Comparison of ENCODE assay signal across 16 cellular contexts in genomic region chr19:1128111-1128510, GRCh38. TPM values are rescaled to one million over a fixed set of nuclear protein-coding genes. Genes with fewer than 3 reads are reported as not detected.
DNase-seq lines count a peak whose midpoint lies in the region; ATAC-seq and TF ChIP-seq lines count a peak whose summit lies in the region.
"Had no signal": no experiment of that assay in that cellular context is flagged by ENCODE, and none has a peak within 500 bp of the region (broad histone marks: within the 10 kb centered on the region; RNA-seq: fewer than 3 reads in every experiment).

No MANE protein-coding gene starts in this region.

- H3K4me1 Mint-ChIP-seq in activated T-cell treated with anti-CD3 and anti-CD28 coated beads, Interleukin-2, amount 50 U/mL, for 72 hours (ENCODE audit: low read depth), result peaks cover 33% of the 10 kb centered on the region
- H3K4me1 Mint-ChIP-seq in CD4-positive, CD25-positive, alpha-beta regulatory T cell, result peaks cover 0 to 30% (median 5%) of the 10 kb centered on the region in 4 donors
- H3K4me1 Mint-ChIP-seq in activated T-helper 17 cell treated with anti-CD3 and anti-CD28 coated beads, Interleukin-2, amount 50 U/mL, for 72 hours, result peaks cover 4% of the 10 kb centered on the region

- no peaks in the 10 kb centered on the region for H3K27me3 ChIP-seq in CD4-positive, CD25-positive, alpha-beta regulatory T cell (ENCODE audit: control insufficient read depth, insufficient read depth, low read length)
- no peaks in the 10 kb centered on the region for H3K27me3 ChIP-seq in osteoblast (ENCODE audit: insufficient read depth, low read length)

- H2AFZ ChIP-seq in osteoblast (ENCODE audit: low read length), result no peak overlapping the region

- peak overlapping the region in 1 of 2 donors; percentile 44 for H3K4me3 Mint-ChIP-seq in activated T-cell treated with anti-CD3 and anti-CD28 coated beads, Interleukin-2, amount 50 U/mL, for 72 hours
- peak overlapping the region in 1 of 4 donors; percentile 56 for H3K4me3 Mint-ChIP-seq in CD4-positive, CD25-positive, alpha-beta regulatory T cell
- H3K4me3 Mint-ChIP-seq in activated T-helper 17 cell treated with anti-CD3 and anti-CD28 coated beads, Interleukin-2, amount 50 U/mL, for 72 hours, result peak overlapping the region; percentile 61

- peaks cover 4 to 20% of the 10 kb centered on the region in 2 donors for H3K36me3 Mint-ChIP-seq in activated T-cell treated with anti-CD3 and anti-CD28 coated beads, Interleukin-2, amount 50 U/mL, for 72 hours (ENCODE audit: insufficient read depth in 2 of 2)
- no peaks in the 10 kb centered on the region for H3K36me3 Mint-ChIP-seq in CD4-positive, CD25-positive, alpha-beta regulatory T cell
- peaks cover 78% of the 10 kb centered on the region for H3K36me3 Mint-ChIP-seq in activated T-helper 17 cell treated with anti-CD3 and anti-CD28 coated beads, Interleukin-2, amount 50 U/mL, for 72 hours (ENCODE audit: low read depth)

- DNase-seq in activated T-cell treated with anti-CD3 and anti-CD28 coated beads, Interleukin-2, amount 50 U/mL, for 72 hours, result no peak
- no peak for DNase-seq in activated T-cell treated with anti-CD3 and anti-CD28 coated beads for 4 hours
- no peak for DNase-seq in CD4-positive, CD25-positive, alpha-beta regulatory T cell
- peak; percentile 54 for DNase-seq in epithelial cell of esophagus (ENCODE audit: low read depth)
- no peak for DNase-seq in RKO (ENCODE audit: low spot score)
- no peak for DNase-seq in osteoblast (ENCODE audit: insufficient read length, low spot score, missing footprints)
- DNase-seq: DMS153, DND-41, NCI-H1092, NCI-H1417 treated with DMSO at 0.1 percent for 48 hours, NCI-H1694 treated with DMSO at 0.1 percent for 48 hours, NCI-H2081, NCI-H2227 treated with DMSO at 0.1 percent for 48 hours, NCI-H526 treated with DMSO at 0.1 percent for 48 hours had no signal

- H3K36me3 ChIP-seq in CD4-positive, CD25-positive, alpha-beta regulatory T cell (ENCODE audit: control insufficient read depth, insufficient read depth, low read length), result peaks cover 37% of the 10 kb centered on the region
- H3K36me3 ChIP-seq in osteoblast (ENCODE audit: insufficient read depth, low read length), result peaks cover 55% of the 10 kb centered on the region

- TF ChIP-seq CTCF in epithelial cell of esophagus (IDR thresholded peaks at IDR 0.05; ENCODE audit: insufficient read depth, low read depth, low read length, missing control alignments) (no peak), osteoblast (IDR thresholded peaks at IDR 0.05; ENCODE audit: extremely low read depth, low read depth, low read length) (no peak)

- H3K27ac Mint-ChIP-seq in activated T-cell treated with anti-CD3 and anti-CD28 coated beads, Interleukin-2, amount 50 U/mL, for 72 hours, result peak overlapping the region; percentile 46
- H3K27ac Mint-ChIP-seq in CD4-positive, CD25-positive, alpha-beta regulatory T cell, result peak overlapping the region in 2 of 3 donors; percentile 26 to 38
- H3K27ac Mint-ChIP-seq in activated T-helper 17 cell treated with anti-CD3 and anti-CD28 coated beads, Interleukin-2, amount 50 U/mL, for 72 hours, result no peak overlapping the region

- no peak overlapping the region for H3K4me3 ChIP-seq in CD4-positive, CD25-positive, alpha-beta regulatory T cell (ENCODE audit: low read depth, low read length)
- H3K4me3 ChIP-seq in epithelial cell of esophagus (ENCODE audit: low read length) (no peak overlapping the region), osteoblast (ENCODE audit: insufficient read depth, low read length) (no peak overlapping the region)

- no peak for ATAC-seq in activated T-cell treated with anti-CD3 and anti-CD28 coated beads, Interleukin-2, amount 50 U/mL, for 72 hours (replicated peaks in 1 of 2)
- no peak for ATAC-seq in CD4-positive, CD25-positive, alpha-beta regulatory T cell (ENCODE audit: low read depth in 2 of 2)
- no peak for ATAC-seq in activated T-helper 17 cell treated with anti-CD3 and anti-CD28 coated beads, Interleukin-2, amount 50 U/mL, for 72 hours (replicated peaks)
- ATAC-seq: HCT116 had no signal

- H3K79me2 ChIP-seq in osteoblast (ENCODE audit: insufficient read depth, low read length), result peaks cover 97% of the 10 kb centered on the region

- H3K27ac ChIP-seq in CD4-positive, CD25-positive, alpha-beta regulatory T cell (ENCODE audit: insufficient read depth, low read length, poor library complexity, severe bottlenecking), result no peak overlapping the region
- H3K27ac ChIP-seq in osteoblast (ENCODE audit: low read depth, low read length), result no peak overlapping the region

- H3K4me2 ChIP-seq in osteoblast (ENCODE audit: insufficient read depth, low read length), result no peak overlapping the region

- H3K27me3 Mint-ChIP-seq in activated T-cell treated with anti-CD3 and anti-CD28 coated beads, Interleukin-2, amount 50 U/mL, for 72 hours (ENCODE audit: low read depth), result no peaks in the 10 kb centered on the region
- H3K27me3 Mint-ChIP-seq in CD4-positive, CD25-positive, alpha-beta regulatory T cell, result no peaks in the 10 kb centered on the region
- no peaks in the 10 kb centered on the region for H3K27me3 Mint-ChIP-seq in activated T-helper 17 cell treated with anti-CD3 and anti-CD28 coated beads, Interleukin-2, amount 50 U/mL, for 72 hours

- no peaks in the 10 kb centered on the region for H3K9me3 Mint-ChIP-seq in activated T-cell treated with anti-CD3 and anti-CD28 coated beads, Interleukin-2, amount 50 U/mL, for 72 hours
- H3K9me3 Mint-ChIP-seq in CD4-positive, CD25-positive, alpha-beta regulatory T cell, result no peaks in the 10 kb centered on the region
- no peaks in the 10 kb centered on the region for H3K9me3 Mint-ChIP-seq in activated T-helper 17 cell treated with anti-CD3 and anti-CD28 coated beads, Interleukin-2, amount 50 U/mL, for 72 hours

- H3K9me3 ChIP-seq in CD4-positive, CD25-positive, alpha-beta regulatory T cell (ENCODE audit: control insufficient read depth in 2 of 2, low read length in 2 of 2), result no peaks in the 10 kb centered on the region
- H3K9me3 ChIP-seq in osteoblast (ENCODE audit: low read depth, low read length), result no peaks in the 10 kb centered on the region

- peaks cover 35% of the 10 kb centered on the region for H4K20me1 ChIP-seq in osteoblast (ENCODE audit: insufficient read depth, low read length)

- peaks cover 34% of the 10 kb centered on the region for H3K4me1 ChIP-seq in CD4-positive, CD25-positive, alpha-beta regulatory T cell (ENCODE audit: control insufficient read depth, insufficient read depth, low read length, poor library complexity, severe bottlenecking)
- H3K4me1 ChIP-seq in osteoblast (ENCODE audit: insufficient read depth, low read length), result peaks cover 42% of the 10 kb centered on the region

RNA-seq across cellular contexts. Expression of gene GPX4, which starts 24.3 kb away (rescaled TPM):
- total RNA-seq in activated T-cell treated with anti-CD3 and anti-CD28 coated beads, Interleukin-2, amount 50 U/mL, for 72 hours, result 100 to 1,000 TPM; 251 to 308 TPM
- 112 TPM for total RNA-seq in CD4-positive, CD25-positive, alpha-beta regulatory T cell
- polyA plus RNA-seq in CD4-positive, CD25-positive, alpha-beta regulatory T cell, result 100 to 1,000 TPM; 318 to 406 (median 354) TPM
- total RNA-seq in activated T-helper 17 cell treated with anti-CD3 and anti-CD28 coated beads, Interleukin-2, amount 50 U/mL, for 72 hours, result 100 to 1,000 TPM; 110 to 170 TPM
- 515 TPM in 2 replicates for total RNA-seq in osteoblast

RNA-seq across cellular contexts. Expression of gene POLR2E, which starts 32.9 kb away (rescaled TPM):
- total RNA-seq in activated T-cell treated with anti-CD3 and anti-CD28 coated beads, Interleukin-2, amount 50 U/mL, for 72 hours, result 100 to 1,000 TPM; 176 to 179 TPM
- total RNA-seq in CD4-positive, CD25-positive, alpha-beta regulatory T cell, result 72.4 TPM
- 100 to 1,000 TPM; 120 to 145 (median 133) TPM for polyA plus RNA-seq in CD4-positive, CD25-positive, alpha-beta regulatory T cell
- 100 to 1,000 TPM; 155 to 248 TPM for total RNA-seq in activated T-helper 17 cell treated with anti-CD3 and anti-CD28 coated beads, Interleukin-2, amount 50 U/mL, for 72 hours
- total RNA-seq in osteoblast, result 70.2 and 74.0 TPM in 2 replicates

RNA-seq across cellular contexts. Expression of gene SBNO2, which starts 46.0 kb away (rescaled TPM):
- 100 to 1,000 TPM; 142 to 146 TPM for total RNA-seq in activated T-cell treated with anti-CD3 and anti-CD28 coated beads, Interleukin-2, amount 50 U/mL, for 72 hours
- total RNA-seq in CD4-positive, CD25-positive, alpha-beta regulatory T cell, result 139 TPM
- 1 to 10 TPM; 2.0 to 5.1 (median 2.7) TPM for polyA plus RNA-seq in CD4-positive, CD25-positive, alpha-beta regulatory T cell
- 100 to 1,000 TPM; 119 to 139 TPM for total RNA-seq in activated T-helper 17 cell treated with anti-CD3 and anti-CD28 coated beads, Interleukin-2, amount 50 U/mL, for 72 hours
- total RNA-seq in osteoblast, result 58.0 and 69.1 TPM in 2 replicates
